In genomic region chr2:180990337-180990736, GRCh38 we compare ENCODE assay signal across 20 cellular contexts. TPM values are rescaled to one million over a fixed set of nuclear protein-coding genes. Genes with fewer than 3 reads are reported as not detected.
DNase-seq lines count a peak whose midpoint lies in the region; ATAC-seq and TF ChIP-seq lines count a peak whose summit lies in the region.
"Had no signal": no experiment of that assay in that cellular context is flagged by ENCODE, and none has a peak within 500 bp of the region (broad histone marks: within the 10 kb centered on the region; RNA-seq: fewer than 3 reads in every experiment).

No MANE protein-coding gene starts in this region.

- no peaks in the 10 kb centered on the region for H3K9me3 Mint-ChIP-seq in WTC11

- CTCF ChIA-PET in WTC11 (lab: Charles Lee): no interaction called here

- no peak overlapping the region for H3K4me3 Mint-ChIP-seq in WTC11
- H3K4me3 Mint-ChIP-seq: B cell; CD4-positive, CD25-positive, alpha-beta regulatory T cell had no signal

- peaks cover 58% of the 10 kb centered on the region for H3K4me1 Mint-ChIP-seq in WTC11

- POLR2A ChIA-PET in WTC11 (lab: Charles Lee): no interaction called here

- peak overlapping the region; percentile 28; the same call in 1 of the 2 replicates for H3K27ac Mint-ChIP-seq in WTC11
- H3K27ac Mint-ChIP-seq: B cell; CD4-positive, CD25-positive, alpha-beta regulatory T cell had no signal

- H3K27me3 Mint-ChIP-seq in WTC11 (ENCODE audit: low read depth): no peaks in the 10 kb centered on the region
- H3K27me3 Mint-ChIP-seq: B cell; CD4-positive, CD25-positive, alpha-beta regulatory T cell had no signal

- no peak for TF ChIP-seq CTCF in WTC11 (IDR thresholded peaks at IDR 0.05)

- DNase-seq in EH (ENCODE audit: low read depth): peak; percentile 7
- DNase-seq in WTC11 (ENCODE audit: low spot score): no peak
- DNase-seq in epithelial cell of prostate (ENCODE audit: low read depth, low spot score): no peak
- DNase-seq: CD4-positive, CD25-positive, alpha-beta regulatory T cell; COR-L47; DMS 273 treated with DMSO at 0.1 percent for 48 hours; DND-41; GDM1; NCI-H1417 treated with DMSO at 0.1 percent for 48 hours; NCI-H187 treated with DMSO at 0.1 percent for 48 hours; NCI-H345; NCI-H526; SW 1271 had no signal

- peak overlapping the region; percentile 80 for H3K27ac ChIP-seq in epithelial cell of prostate
- H3K27ac ChIP-seq: KMS-11, SJSA1 had no signal

- peaks cover 6% of the 10 kb centered on the region; the same call in 1 of the 2 replicates for H3K36me3 Mint-ChIP-seq in WTC11

- ATAC-seq in HG03442 (IDR thresholded peaks at IDR 0.05; ENCODE audit: unreplicated experiment) (peak; percentile 8), WTC11 (no peak), GM21576 (IDR thresholded peaks at IDR 0.05; ENCODE audit: unreplicated experiment) (no peak), GM18858 (IDR thresholded peaks at IDR 0.05; ENCODE audit: unreplicated experiment) (no peak), GM18511 (IDR thresholded peaks at IDR 0.05; ENCODE audit: unreplicated experiment) (no peak)

TF ChIP-seq in WTC11, 78 proteins besides CTCF, POLR2A, EP300 and RAD21:
- TF ChIP-seq MXD4 (CRISPR knock-in tag; IDR thresholded peaks at IDR 0.05; ENCODE audit: borderline replicate concordance): no peak
- TF ChIP-seq TCF7 (CRISPR knock-in tag; IDR thresholded peaks at IDR 0.05; ENCODE audit: low read depth): no peak
- TF ChIP-seq, protein P1, sequence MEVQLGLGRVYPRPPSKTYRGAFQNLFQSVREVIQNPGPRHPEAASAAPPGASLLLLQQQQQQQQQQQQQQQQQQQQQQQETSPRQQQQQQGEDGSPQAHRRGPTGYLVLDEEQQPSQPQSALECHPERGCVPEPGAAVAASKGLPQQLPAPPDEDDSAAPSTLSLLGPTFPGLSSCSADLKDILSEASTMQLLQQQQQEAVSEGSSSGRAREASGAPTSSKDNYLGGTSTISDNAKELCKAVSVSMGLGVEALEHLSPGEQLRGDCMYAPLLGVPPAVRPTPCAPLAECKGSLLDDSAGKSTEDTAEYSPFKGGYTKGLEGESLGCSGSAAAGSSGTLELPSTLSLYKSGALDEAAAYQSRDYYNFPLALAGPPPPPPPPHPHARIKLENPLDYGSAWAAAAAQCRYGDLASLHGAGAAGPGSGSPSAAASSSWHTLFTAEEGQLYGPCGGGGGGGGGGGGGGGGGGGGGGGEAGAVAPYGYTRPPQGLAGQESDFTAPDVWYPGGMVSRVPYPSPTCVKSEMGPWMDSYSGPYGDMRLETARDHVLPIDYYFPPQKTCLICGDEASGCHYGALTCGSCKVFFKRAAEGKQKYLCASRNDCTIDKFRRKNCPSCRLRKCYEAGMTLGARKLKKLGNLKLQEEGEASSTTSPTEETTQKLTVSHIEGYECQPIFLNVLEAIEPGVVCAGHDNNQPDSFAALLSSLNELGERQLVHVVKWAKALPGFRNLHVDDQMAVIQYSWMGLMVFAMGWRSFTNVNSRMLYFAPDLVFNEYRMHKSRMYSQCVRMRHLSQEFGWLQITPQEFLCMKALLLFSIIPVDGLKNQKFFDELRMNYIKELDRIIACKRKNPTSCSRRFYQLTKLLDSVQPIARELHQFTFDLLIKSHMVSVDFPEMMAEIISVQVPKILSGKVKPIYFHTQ (CRISPR knock-in tag; IDR thresholded peaks at IDR 0.05): no peak
- TF ChIP-seq, protein P2, sequence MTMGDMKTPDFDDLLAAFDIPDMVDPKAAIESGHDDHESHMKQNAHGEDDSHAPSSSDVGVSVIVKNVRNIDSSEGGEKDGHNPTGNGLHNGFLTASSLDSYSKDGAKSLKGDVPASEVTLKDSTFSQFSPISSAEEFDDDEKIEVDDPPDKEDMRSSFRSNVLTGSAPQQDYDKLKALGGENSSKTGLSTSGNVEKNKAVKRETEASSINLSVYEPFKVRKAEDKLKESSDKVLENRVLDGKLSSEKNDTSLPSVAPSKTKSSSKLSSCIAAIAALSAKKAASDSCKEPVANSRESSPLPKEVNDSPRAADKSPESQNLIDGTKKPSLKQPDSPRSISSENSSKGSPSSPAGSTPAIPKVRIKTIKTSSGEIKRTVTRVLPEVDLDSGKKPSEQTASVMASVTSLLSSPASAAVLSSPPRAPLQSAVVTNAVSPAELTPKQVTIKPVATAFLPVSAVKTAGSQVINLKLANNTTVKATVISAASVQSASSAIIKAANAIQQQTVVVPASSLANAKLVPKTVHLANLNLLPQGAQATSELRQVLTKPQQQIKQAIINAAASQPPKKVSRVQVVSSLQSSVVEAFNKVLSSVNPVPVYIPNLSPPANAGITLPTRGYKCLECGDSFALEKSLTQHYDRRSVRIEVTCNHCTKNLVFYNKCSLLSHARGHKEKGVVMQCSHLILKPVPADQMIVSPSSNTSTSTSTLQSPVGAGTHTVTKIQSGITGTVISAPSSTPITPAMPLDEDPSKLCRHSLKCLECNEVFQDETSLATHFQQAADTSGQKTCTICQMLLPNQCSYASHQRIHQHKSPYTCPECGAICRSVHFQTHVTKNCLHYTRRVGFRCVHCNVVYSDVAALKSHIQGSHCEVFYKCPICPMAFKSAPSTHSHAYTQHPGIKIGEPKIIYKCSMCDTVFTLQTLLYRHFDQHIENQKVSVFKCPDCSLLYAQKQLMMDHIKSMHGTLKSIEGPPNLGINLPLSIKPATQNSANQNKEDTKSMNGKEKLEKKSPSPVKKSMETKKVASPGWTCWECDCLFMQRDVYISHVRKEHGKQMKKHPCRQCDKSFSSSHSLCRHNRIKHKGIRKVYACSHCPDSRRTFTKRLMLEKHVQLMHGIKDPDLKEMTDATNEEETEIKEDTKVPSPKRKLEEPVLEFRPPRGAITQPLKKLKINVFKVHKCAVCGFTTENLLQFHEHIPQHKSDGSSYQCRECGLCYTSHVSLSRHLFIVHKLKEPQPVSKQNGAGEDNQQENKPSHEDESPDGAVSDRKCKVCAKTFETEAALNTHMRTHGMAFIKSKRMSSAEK (CRISPR knock-in tag; IDR thresholded peaks at IDR 0.05; ENCODE audit: borderline replicate concordance): no peak
- no peak for TF ChIP-seq NR1H2 (CRISPR knock-in tag; IDR thresholded peaks at IDR 0.05)
- no peak for TF ChIP-seq GABPB1 (CRISPR knock-in tag; IDR thresholded peaks at IDR 0.05)
- TF ChIP-seq AFF4 (CRISPR knock-in tag; IDR thresholded peaks at IDR 0.05; ENCODE audit: borderline replicate concordance): no peak
- TF ChIP-seq KAT7 (CRISPR knock-in tag; IDR thresholded peaks at IDR 0.05; ENCODE audit: borderline replicate concordance): no peak
- TF ChIP-seq NR3C1 (CRISPR knock-in tag; conservative IDR thresholded peaks at IDR 0.05; ENCODE audit: low read depth): no peak
- TF ChIP-seq RORB (CRISPR knock-in tag; IDR thresholded peaks at IDR 0.05): no peak
- TF ChIP-seq JUN (CRISPR knock-in tag; IDR thresholded peaks at IDR 0.05): no peak
- no peak for TF ChIP-seq SOX15 (CRISPR knock-in tag; IDR thresholded peaks at IDR 0.05)
- no peak for TF ChIP-seq ZMAT4 (CRISPR knock-in tag; IDR thresholded peaks at IDR 0.05)

RNA-seq across cellular contexts. Expression of gene UBE2E3, which starts 9.9 kb away (rescaled TPM):
- 75.1 to 76.4 TPM (median 76.3 TPM) in 3 replicates for total RNA-seq in WTC11 (2021)
